Comparison of ENCODE assay signal across 8 cellular contexts in the genomic region with DNA sequence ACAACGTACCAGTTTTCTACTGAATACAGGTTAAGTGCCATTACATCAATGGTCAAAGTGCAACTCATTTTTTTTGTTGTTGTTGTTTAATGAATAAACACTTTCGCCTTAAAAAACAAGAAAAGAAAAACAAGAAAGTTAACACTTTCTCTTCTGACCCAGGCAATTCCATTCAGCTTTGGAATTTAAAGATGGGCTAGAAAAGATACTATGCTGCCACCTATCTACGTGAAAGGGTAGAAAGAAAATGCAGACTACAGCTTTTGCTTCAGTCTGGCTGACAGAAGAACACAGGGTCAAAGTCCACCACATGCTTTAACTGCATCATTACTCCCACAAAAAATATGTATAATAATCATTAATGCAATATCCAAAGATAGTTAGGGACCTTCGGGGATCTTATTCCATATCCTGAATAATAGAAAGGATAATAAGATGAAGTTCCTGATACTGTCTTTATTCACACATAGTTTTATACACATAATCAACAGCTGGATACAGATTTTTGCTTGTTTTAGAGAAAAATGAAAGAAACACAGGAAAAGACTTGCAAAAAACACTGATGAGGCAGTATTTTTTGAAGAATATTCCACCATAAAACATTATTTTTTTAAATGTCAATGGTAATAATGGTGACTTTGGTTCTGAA. TPM values are rescaled to one million over a fixed set of nuclear protein-coding genes. Genes with fewer than 3 reads are reported as not detected.
DNase-seq lines count a peak whose midpoint lies in the region; ATAC-seq and TF ChIP-seq lines count a peak whose summit lies in the region.

No MANE protein-coding gene starts in this region.

- H3K27me3 Mint-ChIP-seq in HFFc6 (ENCODE audit: insufficient read depth) (no peaks in the 10 kb centered on the region), glutamatergic neuron (ENCODE audit: unreplicated experiment) (no peaks in the 10 kb centered on the region)

- no peak for DNase-seq in AG09319 (ENCODE audit: extremely low read depth, low read depth)
- peak; percentile 25 for DNase-seq in HFFc6
- peak; percentile 75 for DNase-seq in RKO (ENCODE audit: low spot score)
- DNase-seq in glutamatergic neuron = no peak
- DNase-seq in stimulated activated CD4-positive, alpha-beta T cell treated with anti-CD3 and anti-CD28 coated beads, Interleukin-15, amount 100 ng/mL, for 24 hours = no peak
- no peak for DNase-seq in ascending aorta (ENCODE audit: low spot score in 2 of 2)

- intact Hi-C loops in ascending aorta (cut with DNase I) = no loop called here

- H3K27ac ChIP-seq in ascending aorta = no peak overlapping the region

- H3K27me3 ChIP-seq in ascending aorta = no peaks in the 10 kb centered on the region

- H3K36me3 ChIP-seq in ascending aorta = peaks cover 9 to 14% of the 10 kb centered on the region in 2 donors

- ATAC-seq in HG02938 (IDR thresholded peaks at IDR 0.05; ENCODE audit: unreplicated experiment) (no peak), GM19467 (IDR thresholded peaks at IDR 0.05; ENCODE audit: unreplicated experiment) (no peak)

- peaks cover 0 to 4% of the 10 kb centered on the region in 2 donors for H3K4me1 ChIP-seq in ascending aorta

- H3K4me3 Mint-ChIP-seq in HFFc6 (no peak overlapping the region), glutamatergic neuron (ENCODE audit: unreplicated experiment) (no peak overlapping the region)

- H3K27ac Mint-ChIP-seq in HFFc6 (no peak overlapping the region), glutamatergic neuron (ENCODE audit: unreplicated experiment) (no peak overlapping the region)

- H3K4me1 Mint-ChIP-seq in HFFc6 (ENCODE audit: low read depth) (peaks cover 6% of the 10 kb centered on the region; the same call in 1 of the 2 replicates), glutamatergic neuron (ENCODE audit: low read depth, unreplicated experiment) (no peaks in the 10 kb centered on the region)

- TF ChIP-seq CTCF in AG09319 (IDR thresholded peaks at IDR 0.05; ENCODE audit: low read depth, low read length) = peak; percentile 37
- TF ChIP-seq CTCF in HFFc6 (IDR thresholded peaks at IDR 0.05) = peak; percentile 76
- TF ChIP-seq CTCF in glutamatergic neuron (IDR thresholded peaks at IDR 0.05; ENCODE audit: partially characterized antibody, unreplicated experiment) = peak; percentile 60
- no peak for TF ChIP-seq CTCF in ascending aorta (IDR thresholded peaks at IDR 0.05)

- peaks cover 12 to 23% of the 10 kb centered on the region in 2 donors for H3K9me3 ChIP-seq in ascending aorta

- H3K9me3 Mint-ChIP-seq in HFFc6 (peaks cover 24% of the 10 kb centered on the region), glutamatergic neuron (ENCODE audit: unreplicated experiment) (peaks cover 1% of the 10 kb centered on the region)

- no peak overlapping the region for H3K4me3 ChIP-seq in ascending aorta

- H3K36me3 Mint-ChIP-seq in HFFc6 (ENCODE audit: low read depth) = peaks cover 43% of the 10 kb centered on the region
- peaks cover 24% of the 10 kb centered on the region for H3K36me3 Mint-ChIP-seq in glutamatergic neuron (ENCODE audit: unreplicated experiment)

RNA-seq across cellular contexts. Expression of gene ZDHHC21, which starts 40.4 kb away (rescaled TPM):
- total RNA-seq in HFFc6 (2021; fragmentation: NEBNext Ultra II Directional; extraction: Animal tissue kit (Norgen Biotek cat#: 25700)) = 10 to 100 TPM in 2 of 6 experiments, 1 to 10 TPM in 4; 6.7 to 10.4 (median 9.0) TPM
- 15.2 TPM for total RNA-seq in glutamatergic neuron (ENCODE audit: unreplicated experiment)
- total RNA-seq in ascending aorta = 2.3 TPM

Comparison
In these comparisons a context has a peak if more than half of its experiments do, and no peak if none do; other contexts are left out.
1. DNase-seq: peak in HFFc6 (single experiment) and RKO (single experiment); none in AG09319 (single experiment), glutamatergic neuron (single experiment), stimulated activated CD4-positive, alpha-beta T cell treated with anti-CD3 and anti-CD28 coated beads, Interleukin-15, amount 100 ng/mL, for 24 hours (single experiment) and ascending aorta (0 of 2).
2. CTCF ChIP-seq: peak in AG09319 (single experiment), HFFc6 (single experiment) and glutamatergic neuron (single experiment); none in ascending aorta (0 of 3).